ENCODE assay signal across 14 cellular contexts in genomic region chr7:96685755-96686154, GRCh38. TPM values are rescaled to one million over a fixed set of nuclear protein-coding genes. Genes with fewer than 3 reads are reported as not detected.
DNase-seq lines count a peak whose midpoint lies in the region; ATAC-seq lines count a peak whose summit lies in the region.
"Had no signal": no experiment of that assay in that cellular context is flagged by ENCODE, and none has a peak within 500 bp of the region (broad histone marks: within the 10 kb centered on the region; RNA-seq: fewer than 3 reads in every experiment).

No MANE protein-coding gene starts in this region.

- ATAC-seq in GM21717 (IDR thresholded peaks at IDR 0.05; ENCODE audit: unreplicated experiment) = peak; percentile 89
- ATAC-seq in HG03139 (IDR thresholded peaks at IDR 0.05; ENCODE audit: unreplicated experiment) = peak; percentile 49
- no peak for ATAC-seq in naive thymus-derived CD4-positive, alpha-beta T cell
- ATAC-seq: naive thymus-derived CD8-positive, alpha-beta T cell had no signal

- no peaks in the 10 kb centered on the region for H3K9me3 ChIP-seq in MG63
- H3K9me3 ChIP-seq in naive thymus-derived CD4-positive, alpha-beta T cell (ENCODE audit: control insufficient read depth in 2 of 3, low read length in 3 of 3) = no peaks in the 10 kb centered on the region

- H3K4me1 ChIP-seq in naive thymus-derived CD4-positive, alpha-beta T cell (ENCODE audit: control insufficient read depth in 2 of 2, insufficient read depth in 2 of 2, low read length in 2 of 2) = peaks cover 0 to 7% of the 10 kb centered on the region in 2 donors

- in situ Hi-C loops in KBM-7 (cut with MboI; ENCODE audit: low pct_unique_long_range_greater_than_20kb, low sequenced_read_pairs) = no loop called here

- no peaks in the 10 kb centered on the region for H3K27me3 ChIP-seq in MG63
- H3K27me3 ChIP-seq in naive thymus-derived CD4-positive, alpha-beta T cell (ENCODE audit: control insufficient read depth in 2 of 2, insufficient read depth in 2 of 2, low read length in 2 of 2) = no peaks in the 10 kb centered on the region
- H3K27me3 ChIP-seq: brain microvascular endothelial cell, spleen had no signal

- no peak for DNase-seq in activated CD4-positive, alpha-beta memory T cell treated with anti-CD3 and anti-CD28 coated beads, Interleukin-2, amount 10 ng/mL, durations not matched to agents 7 days and 5 days
- DNase-seq in activated CD4-positive, alpha-beta memory T cell treated with anti-CD3 and anti-CD28 coated beads for 36 hours = no peak
- DNase-seq in immature natural killer cell = no peak
- DNase-seq in KBM-7 = no peak
- no peak for DNase-seq in MG63
- no peak for DNase-seq in naive thymus-derived CD4-positive, alpha-beta T cell
- DNase-seq: brain microvascular endothelial cell; EL; GM23248; Kasumi-1; naive thymus-derived CD8-positive, alpha-beta T cell; spleen had no signal

- H3K4me3 ChIP-seq in MG63 = no peak overlapping the region
- no peak overlapping the region for H3K4me3 ChIP-seq in naive thymus-derived CD4-positive, alpha-beta T cell (ENCODE audit: low read length)
- H3K4me3 ChIP-seq: GM23248, spleen had no signal

- no peaks in the 10 kb centered on the region for H3K27me3 Mint-ChIP-seq in activated CD4-positive, alpha-beta memory T cell treated with anti-CD3 and anti-CD28 coated beads, Interleukin-2, amount 10 ng/mL, durations not matched to agents 7 days and 5 days
- H3K27me3 Mint-ChIP-seq in activated CD4-positive, alpha-beta memory T cell treated with anti-CD3 and anti-CD28 coated beads for 36 hours = no peaks in the 10 kb centered on the region
- no peaks in the 10 kb centered on the region for H3K27me3 Mint-ChIP-seq in immature natural killer cell (ENCODE audit: low read depth in 3 of 3)
- no peaks in the 10 kb centered on the region for H3K27me3 Mint-ChIP-seq in naive thymus-derived CD4-positive, alpha-beta T cell
- H3K27me3 Mint-ChIP-seq: naive thymus-derived CD8-positive, alpha-beta T cell had no signal

- H3K4me3 Mint-ChIP-seq in activated CD4-positive, alpha-beta memory T cell treated with anti-CD3 and anti-CD28 coated beads, Interleukin-2, amount 10 ng/mL, durations not matched to agents 7 days and 5 days = peak overlapping the region; percentile 19
- no peak overlapping the region for H3K4me3 Mint-ChIP-seq in activated CD4-positive, alpha-beta memory T cell treated with anti-CD3 and anti-CD28 coated beads for 36 hours
- peak overlapping the region; percentile 31 to 75 (median 56) for H3K4me3 Mint-ChIP-seq in immature natural killer cell
- H3K4me3 Mint-ChIP-seq in naive thymus-derived CD4-positive, alpha-beta T cell = peak overlapping the region in 1 of 10 donors; percentile 71

- peaks cover 12% of the 10 kb centered on the region for H3K36me3 ChIP-seq in MG63
- H3K36me3 ChIP-seq in naive thymus-derived CD4-positive, alpha-beta T cell (ENCODE audit: control insufficient read depth in 2 of 3, insufficient read depth in 3 of 3, low read length in 3 of 3) = peaks cover 0 to 14% (median 0%) of the 10 kb centered on the region in 3 experiments

- peaks cover 9% of the 10 kb centered on the region for H3K9me3 Mint-ChIP-seq in activated CD4-positive, alpha-beta memory T cell treated with anti-CD3 and anti-CD28 coated beads, Interleukin-2, amount 10 ng/mL, durations not matched to agents 7 days and 5 days
- peaks cover 19% of the 10 kb centered on the region for H3K9me3 Mint-ChIP-seq in activated CD4-positive, alpha-beta memory T cell treated with anti-CD3 and anti-CD28 coated beads for 36 hours
- no peaks in the 10 kb centered on the region for H3K9me3 Mint-ChIP-seq in immature natural killer cell
- H3K9me3 Mint-ChIP-seq in naive thymus-derived CD4-positive, alpha-beta T cell = peaks cover 0 to 21% (median 10%) of the 10 kb centered on the region in 11 donors

- POLR2A ChIA-PET in activated CD4-positive, alpha-beta memory T cell treated with anti-CD3 and anti-CD28 coated beads, Interleukin-2, amount 10 ng/mL, durations not matched to agents 7 days and 5 days (lab: Charles Lee) = interaction anchor here (1.0 kb wide), 1 partner anchor 432 kb away, joined by 3 read pairs; the partner anchor contains the start of gene SDHAF3
- POLR2A ChIA-PET in activated CD4-positive, alpha-beta memory T cell treated with anti-CD3 and anti-CD28 coated beads for 36 hours (lab: Charles Lee) = no interaction called here
- POLR2A ChIA-PET in naive thymus-derived CD4-positive, alpha-beta T cell (lab: Charles Lee) = no interaction called here

- intact Hi-C loops in activated CD4-positive, alpha-beta memory T cell treated with anti-CD3 and anti-CD28 coated beads for 36 hours (cut with micrococcal nuclease) = no loop called here
- intact Hi-C loops in naive thymus-derived CD4-positive, alpha-beta T cell (cut with micrococcal nuclease) = loop anchor here in 1 of 2 donors (10.0 kb wide), 1 partner anchor 211 kb away; no protein-coding TSS in a partner anchor

- no peak overlapping the region for H3K27ac ChIP-seq in naive thymus-derived CD4-positive, alpha-beta T cell (ENCODE audit: low read depth, low read length)
- H3K27ac ChIP-seq: brain microvascular endothelial cell, GM23248, spleen had no signal

- peaks cover 61% of the 10 kb centered on the region for H3K36me3 Mint-ChIP-seq in activated CD4-positive, alpha-beta memory T cell treated with anti-CD3 and anti-CD28 coated beads, Interleukin-2, amount 10 ng/mL, durations not matched to agents 7 days and 5 days (ENCODE audit: low read depth)
- peaks cover 62% of the 10 kb centered on the region for H3K36me3 Mint-ChIP-seq in activated CD4-positive, alpha-beta memory T cell treated with anti-CD3 and anti-CD28 coated beads for 36 hours
- peaks cover 22 to 31% (median 25%) of the 10 kb centered on the region in 3 donors for H3K36me3 Mint-ChIP-seq in immature natural killer cell
- peaks cover 11 to 77% (median 66%) of the 10 kb centered on the region in 5 donors for H3K36me3 Mint-ChIP-seq in naive thymus-derived CD4-positive, alpha-beta T cell

- CTCF ChIA-PET in activated CD4-positive, alpha-beta memory T cell treated with anti-CD3 and anti-CD28 coated beads, Interleukin-2, amount 10 ng/mL, durations not matched to agents 7 days and 5 days (lab: Charles Lee) = no interaction called here
- CTCF ChIA-PET in activated CD4-positive, alpha-beta memory T cell treated with anti-CD3 and anti-CD28 coated beads for 36 hours (lab: Charles Lee) = no interaction called here
- CTCF ChIA-PET in naive thymus-derived CD4-positive, alpha-beta T cell (lab: Charles Lee) = no interaction called here

- H3K27ac Mint-ChIP-seq in activated CD4-positive, alpha-beta memory T cell treated with anti-CD3 and anti-CD28 coated beads, Interleukin-2, amount 10 ng/mL, durations not matched to agents 7 days and 5 days = peak overlapping the region; percentile 81
- H3K27ac Mint-ChIP-seq in activated CD4-positive, alpha-beta memory T cell treated with anti-CD3 and anti-CD28 coated beads for 36 hours = no peak overlapping the region
- peak overlapping the region; percentile 59 to 85 (median 68) for H3K27ac Mint-ChIP-seq in immature natural killer cell
- H3K27ac Mint-ChIP-seq in naive thymus-derived CD4-positive, alpha-beta T cell = peak overlapping the region in 1 of 9 donors; percentile 85

- H3K4me1 Mint-ChIP-seq in activated CD4-positive, alpha-beta memory T cell treated with anti-CD3 and anti-CD28 coated beads, Interleukin-2, amount 10 ng/mL, durations not matched to agents 7 days and 5 days = peaks cover 26% of the 10 kb centered on the region
- H3K4me1 Mint-ChIP-seq in activated CD4-positive, alpha-beta memory T cell treated with anti-CD3 and anti-CD28 coated beads for 36 hours (ENCODE audit: low read depth) = peaks cover 14% of the 10 kb centered on the region
- H3K4me1 Mint-ChIP-seq in immature natural killer cell = peaks cover 41 to 46% of the 10 kb centered on the region in 2 donors
- H3K4me1 Mint-ChIP-seq in naive thymus-derived CD4-positive, alpha-beta T cell = peaks cover 5 to 40% (median 23%) of the 10 kb centered on the region in 7 donors

RNA-seq across cellular contexts. Expression of gene SEM1, which starts 23.9 kb away (rescaled TPM):
- 10 to 100 TPM; 40.5 to 43.3 TPM for total RNA-seq in activated CD4-positive, alpha-beta memory T cell treated with anti-CD3 and anti-CD28 coated beads, Interleukin-2, amount 10 ng/mL, durations not matched to agents 7 days and 5 days
- total RNA-seq in activated CD4-positive, alpha-beta memory T cell treated with anti-CD3 and anti-CD28 coated beads for 36 hours = 10 to 100 TPM; 41.6 to 42.4 TPM
- polyA plus RNA-seq in immature natural killer cell = 100 to 1,000 TPM in 2 of 3 donors, 10 to 100 TPM in 1; 94.3 to 134 (median 132) TPM
- total RNA-seq in MG63 (2014; rRNA removed; shearing (Covaris generic); ENCODE audit: low replicate concordance) = 15.8 and 33.8 TPM in 2 replicates
- total RNA-seq in naive thymus-derived CD4-positive, alpha-beta T cell = 10 to 100 TPM; 15.4 to 46.6 (median 28.3) TPM
- 100 to 1,000 TPM in 1 of 2 donors, 10 to 100 TPM in 1; 61.5 to 102 TPM for polyA plus RNA-seq in naive thymus-derived CD4-positive, alpha-beta T cell
